9 cellular contexts compared by ENCODE assay signal in genomic region chr5:149860801-149861322, GRCh38.
DNase-seq lines count a peak whose midpoint lies in the region; ATAC-seq and TF ChIP-seq lines count a peak whose summit lies in the region.
"Had no signal": no experiment of that assay in that cellular context is flagged by ENCODE, and none has a peak within 500 bp of the region (broad histone marks: within the 10 kb centered on the region; RNA-seq: fewer than 3 reads in every experiment).

No MANE protein-coding gene starts in this region.

- peak overlapping the region; percentile 37 to 70 for H3K27ac Mint-ChIP-seq in activated naive CD4-positive, alpha-beta T cell treated with anti-CD3 and anti-CD28 coated beads, Interleukin-2, amount 50 U/mL, for 72 hours
- H3K27ac Mint-ChIP-seq in activated T-helper 17 cell treated with anti-CD3 and anti-CD28 coated beads, Interleukin-2, amount 50 U/mL, for 72 hours, result peak overlapping the region; percentile 20

- H3K27me3 Mint-ChIP-seq in activated T-helper 17 cell treated with anti-CD3 and anti-CD28 coated beads, Interleukin-2, amount 50 U/mL, for 72 hours, result no peaks in the 10 kb centered on the region

- H3K4me1 ChIP-seq in uterus, result no peaks in the 10 kb centered on the region

- H3K9me3 ChIP-seq in uterus, result no peaks in the 10 kb centered on the region

- DNase-seq in activated naive CD4-positive, alpha-beta T cell treated with anti-CD3 and anti-CD28 coated beads, Interleukin-2, amount 50 U/mL, for 72 hours (ENCODE audit: low spot score in 2 of 2), result no peak
- DNase-seq in activated naive CD4-positive, alpha-beta T cell (lab: John Stamatoyannopoulos, UW), result no peak
- DNase-seq in stimulated activated naive CD8-positive, alpha-beta T cell treated with anti-CD3 and anti-CD28 coated beads, Interleukin-15, Interleukin-2, amounts not matched to agents 100 U/mL and 50 U/mL, for 24 hours, result peak; percentile 18
- DNase-seq in uterus (no peak), DMS79 treated with DMSO at 0.1 percent for 48 hours (lab: John Stamatoyannopoulos, UW) (no peak)
- DNase-seq in effector CD4-positive, alpha-beta T cell, result no peak

- no peak for TF ChIP-seq POLR2A in uterus (IDR thresholded peaks at IDR 0.05)

- peak; percentile 75 to 78 for ATAC-seq in activated naive CD4-positive, alpha-beta T cell treated with anti-CD3 and anti-CD28 coated beads, Interleukin-2, amount 50 U/mL, for 72 hours
- ATAC-seq in HG03064 (IDR thresholded peaks at IDR 0.05; ENCODE audit: low read depth, unreplicated experiment), result peak; percentile 82
- ATAC-seq in activated T-helper 17 cell treated with anti-CD3 and anti-CD28 coated beads, Interleukin-2, amount 50 U/mL, for 72 hours (replicated peaks), result peak; percentile 63
- ATAC-seq in stimulated activated naive CD8-positive, alpha-beta T cell treated with anti-CD3 and anti-CD28 coated beads, Interleukin-15, Interleukin-2, amounts not matched to agents 100 U/mL and 50 U/mL, for 24 hours, result peak; percentile 36

- H3K36me3 Mint-ChIP-seq in activated naive CD4-positive, alpha-beta T cell treated with anti-CD3 and anti-CD28 coated beads, Interleukin-2, amount 50 U/mL, for 72 hours, result no peaks in the 10 kb centered on the region
- H3K36me3 Mint-ChIP-seq in activated T-helper 17 cell treated with anti-CD3 and anti-CD28 coated beads, Interleukin-2, amount 50 U/mL, for 72 hours (ENCODE audit: low read depth), result no peaks in the 10 kb centered on the region

- no peak for TF ChIP-seq CTCF in uterus (IDR thresholded peaks at IDR 0.05)

- H3K9me3 Mint-ChIP-seq in activated naive CD4-positive, alpha-beta T cell treated with anti-CD3 and anti-CD28 coated beads, Interleukin-2, amount 50 U/mL, for 72 hours, result no peaks in the 10 kb centered on the region
- H3K9me3 Mint-ChIP-seq in activated T-helper 17 cell treated with anti-CD3 and anti-CD28 coated beads, Interleukin-2, amount 50 U/mL, for 72 hours, result no peaks in the 10 kb centered on the region

- peaks cover 6% of the 10 kb centered on the region for H3K4me1 Mint-ChIP-seq in activated T-helper 17 cell treated with anti-CD3 and anti-CD28 coated beads, Interleukin-2, amount 50 U/mL, for 72 hours

- H3K27ac ChIP-seq in uterus, result no peak overlapping the region
- H3K27ac ChIP-seq: C4-2B had no signal

- no peak overlapping the region for H3K4me3 ChIP-seq in uterus

- H3K27me3 ChIP-seq in uterus, result no peaks in the 10 kb centered on the region

- no peaks in the 10 kb centered on the region for H3K36me3 ChIP-seq in uterus

- peak overlapping the region; percentile 18 for H3K4me3 Mint-ChIP-seq in activated T-helper 17 cell treated with anti-CD3 and anti-CD28 coated beads, Interleukin-2, amount 50 U/mL, for 72 hours

- intact Hi-C loops in uterus (cut with DNase I; ENCODE audit: low total_unique reads), result no loop called here
